In the genomic region with DNA sequence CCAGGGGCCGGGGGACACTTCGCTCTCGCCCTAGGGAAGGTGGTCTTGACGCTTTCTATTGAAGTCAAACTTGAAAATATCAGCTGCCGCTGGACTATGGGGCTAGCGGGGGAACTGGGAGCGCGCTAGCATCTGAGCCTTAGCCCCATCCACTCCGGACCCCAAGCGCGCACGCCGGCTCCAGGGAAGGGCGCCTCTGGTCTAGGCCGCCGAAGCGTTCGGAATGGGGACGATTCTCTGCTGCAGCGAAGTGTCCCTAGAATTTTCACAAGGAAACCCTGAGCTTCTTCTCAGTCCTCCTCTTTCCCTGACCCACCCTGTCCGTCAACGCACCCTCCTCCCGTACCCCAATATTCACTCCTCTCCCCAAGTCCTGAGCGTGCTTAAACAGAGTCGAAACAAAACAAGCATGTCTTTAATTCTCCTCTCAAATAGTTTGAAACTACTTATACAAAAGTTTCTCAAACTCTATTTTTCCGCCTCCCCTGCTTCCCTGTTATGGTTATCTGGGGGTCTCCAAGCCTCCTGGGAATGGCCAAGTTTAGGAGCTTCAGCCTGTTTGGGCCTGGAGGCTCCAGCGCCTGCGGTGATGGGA, we compare ENCODE assay signal across 18 cellular contexts. TPM values are rescaled to one million over a fixed set of nuclear protein-coding genes. Genes with fewer than 3 reads are reported as not detected.
DNase-seq lines count a peak whose midpoint lies in the region; ATAC-seq and TF ChIP-seq lines count a peak whose summit lies in the region.
"Had no signal": no experiment of that assay in that cellular context is flagged by ENCODE, and none has a peak within 500 bp of the region (broad histone marks: within the 10 kb centered on the region; RNA-seq: fewer than 3 reads in every experiment).

No MANE protein-coding gene starts in this region.

- TF ChIP-seq CTCF in MM.1S (IDR thresholded peaks at IDR 0.05; ENCODE audit: low read length), result no peak
- no peak for TF ChIP-seq CTCF in spleen (IDR thresholded peaks at IDR 0.05 in 8 of 11, conservative IDR thresholded peaks at IDR 0.05 in 3 of 11)
- TF ChIP-seq CTCF in OCI-LY7 (conservative IDR thresholded peaks at IDR 0.05; ENCODE audit: low read length), result no peak

- BruUV-seq in OCI-LY7 (replicated peaks; lab: Mats Ljungman, UMichigan), result no TSS peak

- intact Hi-C loops in spleen (cut with DNase I; ENCODE audit: low total_unique reads) (no loop called here), OCI-LY7 (cut with micrococcal nuclease; ENCODE audit: unreplicated experiment) (no loop called here)

- peak overlapping the region; percentile 93; the same call in 1 of the 2 replicates for H3K4me2 ChIP-seq in MM.1S (ENCODE audit: low read depth, low read length)
- no peak overlapping the region for H3K4me2 ChIP-seq in OCI-LY7 (ENCODE audit: low read length)

- peak overlapping the region; percentile 49 for H3K4me3 Mint-ChIP-seq in activated T-cell treated with anti-CD3 and anti-CD28 coated beads, Interleukin-2, amount 50 U/mL, for 4 hours
- H3K4me3 Mint-ChIP-seq: activated CD8-positive, alpha-beta memory T cell treated with anti-CD3 and anti-CD28 coated beads, Interleukin-2, amount 10 ng/mL, durations not matched to agents 7 days and 5 days had no signal

- WGBS in spleen, 5 donors, result 9 to 12% (median 10%) methylated on average over 28 of the region's 28 CpGs

- peak overlapping the region; percentile 63 for H3K4me3 ChIP-seq in MM.1S (ENCODE audit: low read length)
- peak overlapping the region; percentile 55 for H3K4me3 ChIP-seq in iPS-18a (ENCODE audit: low read length)
- H3K4me3 ChIP-seq in spleen, result peak overlapping the region in 3 of 8 donors; percentile 22 to 61 (median 23)
- no peak overlapping the region for H3K4me3 ChIP-seq in OCI-LY7 (ENCODE audit: low read depth, low read length, poor library complexity, severe bottlenecking)
- H3K4me3 ChIP-seq: thyroid gland had no signal

- H3K27me3 Mint-ChIP-seq in activated T-cell treated with anti-CD3 and anti-CD28 coated beads, Interleukin-2, amount 50 U/mL, for 4 hours (ENCODE audit: low read depth), result peaks cover 84% of the 10 kb centered on the region

- peak overlapping the region; percentile 33; the same call in 1 of the 2 replicates for H3K9ac ChIP-seq in MM.1S (ENCODE audit: low read length)
- H3K9ac ChIP-seq in iPS-18a (ENCODE audit: low read length), result no peak overlapping the region

- H3K36me3 Mint-ChIP-seq in activated T-cell treated with anti-CD3 and anti-CD28 coated beads, Interleukin-2, amount 50 U/mL, for 4 hours (ENCODE audit: insufficient read depth), result no peaks in the 10 kb centered on the region

- no peaks in the 10 kb centered on the region for H3K9me3 ChIP-seq in MM.1S (replicated peaks; ENCODE audit: insufficient read depth, low read length)
- no peaks in the 10 kb centered on the region for H3K9me3 ChIP-seq in iPS-18a (ENCODE audit: control insufficient read depth, low read depth, low read length)
- H3K9me3 ChIP-seq in spleen, result no peaks in the 10 kb centered on the region
- no peaks in the 10 kb centered on the region for H3K9me3 ChIP-seq in OCI-LY7 (ENCODE audit: low read length)
- H3K9me3 ChIP-seq: thyroid gland had no signal

- H3K27me3 ChIP-seq in MM.1S (replicated peaks; ENCODE audit: insufficient read depth, low read length) (peaks cover 56% of the 10 kb centered on the region), iPS-18a (ENCODE audit: control insufficient read depth, insufficient read depth, low read length) (peaks cover 98% of the 10 kb centered on the region), spleen (replicated peaks in 1 of 7) (peaks cover 28 to 100% (median 97%) of the 10 kb centered on the region in 7 donors)

- H3K9me3 Mint-ChIP-seq in activated T-cell treated with anti-CD3 and anti-CD28 coated beads, Interleukin-2, amount 50 U/mL, for 4 hours, result no peaks in the 10 kb centered on the region

- no peak for DNase-seq in activated T-cell treated with anti-CD3 and anti-CD28 coated beads, Interleukin-2, amount 50 U/mL, for 4 hours
- no peak for DNase-seq in activated T-cell treated with anti-CD3 and anti-CD28 coated beads, Interleukin-2, amount 50 U/mL, for 48 hours
- DNase-seq in MM.1S (no peak), spleen (peak; percentile 41), OCI-LY7 (ENCODE audit: low spot score) (no peak)
- DNase-seq: cerebellar nuclear complex, head of caudate nucleus, NCI-H1436 treated with DMSO at 0.1 percent for 48 hours, NCI-H524 treated with DMSO at 0.1 percent for 48 hours, nucleus accumbens had no signal

- H2AFZ ChIP-seq in MM.1S (ENCODE audit: low read length) (peak overlapping the region; percentile 78), OCI-LY7 (ENCODE audit: low read length) (no peak overlapping the region)

- no peaks in the 10 kb centered on the region for H3K9me2 ChIP-seq in MM.1S (replicated peaks; ENCODE audit: insufficient read depth, low read length)
- H3K9me2 ChIP-seq in OCI-LY7 (ENCODE audit: insufficient read depth, low read length), result no peaks in the 10 kb centered on the region

- H3K36me3 ChIP-seq in MM.1S (replicated peaks; ENCODE audit: insufficient read depth, low read length) (no peaks in the 10 kb centered on the region), iPS-18a (ENCODE audit: control insufficient read depth, low read depth, low read length) (no peaks in the 10 kb centered on the region), spleen (no peaks in the 10 kb centered on the region), OCI-LY7 (ENCODE audit: insufficient read depth, low read length) (no peaks in the 10 kb centered on the region)
- H3K36me3 ChIP-seq: thyroid gland had no signal

- POLR2A ChIA-PET in OCI-LY7 (lab: Charles Lee), result no interaction called here

- no peak for ATAC-seq in activated T-cell treated with anti-CD3 and anti-CD28 coated beads, Interleukin-2, amount 50 U/mL, for 4 hours
- ATAC-seq in GM21447 (IDR thresholded peaks at IDR 0.05; ENCODE audit: unreplicated experiment), result no peak
- ATAC-seq in HG02610 (IDR thresholded peaks at IDR 0.05; ENCODE audit: unreplicated experiment), result no peak

- no peaks in the 10 kb centered on the region for H3F3A ChIP-seq in MM.1S (ENCODE audit: insufficient read depth, low read length)

- H3K27ac ChIP-seq in MM.1S (ENCODE audit: low read length), result no peak overlapping the region
- no peak overlapping the region for H3K27ac ChIP-seq in iPS-18a (ENCODE audit: low read length)
- no peak overlapping the region for H3K27ac ChIP-seq in spleen
- H3K27ac ChIP-seq in OCI-LY7 (ENCODE audit: low read depth, low read length, poor library complexity, severe bottlenecking), result no peak overlapping the region
- H3K27ac ChIP-seq: thyroid gland had no signal

- H4K20me1 ChIP-seq in MM.1S (ENCODE audit: insufficient read depth, low read length) (no peaks in the 10 kb centered on the region), OCI-LY7 (ENCODE audit: insufficient read depth, low read length) (no peaks in the 10 kb centered on the region)

- CTCF ChIA-PET in OCI-LY7 (lab: Charles Lee; ENCODE audit: unreplicated experiment), result no interaction called here

- no peaks in the 10 kb centered on the region for H3K79me2 ChIP-seq in MM.1S (ENCODE audit: low read length)
- no peaks in the 10 kb centered on the region for H3K79me2 ChIP-seq in OCI-LY7 (ENCODE audit: insufficient read depth, low read depth, low read length)

- H3K4me1 Mint-ChIP-seq in activated T-cell treated with anti-CD3 and anti-CD28 coated beads, Interleukin-2, amount 50 U/mL, for 4 hours (ENCODE audit: low read depth), result peaks cover 27% of the 10 kb centered on the region

- TF ChIP-seq POLR2A in spleen (IDR thresholded peaks at IDR 0.05), result no peak

- H3K4me1 ChIP-seq in MM.1S (ENCODE audit: low read length), result 0 out of 2 replicates have a peak, but pooled peaks cover 4% of the 10 kb centered on the region
- H3K4me1 ChIP-seq in iPS-18a (ENCODE audit: control insufficient read depth, low read depth, low read length), result peaks cover 22% of the 10 kb centered on the region
- peaks cover 7 to 61% (median 44%) of the 10 kb centered on the region in 6 donors for H3K4me1 ChIP-seq in spleen
- H3K4me1 ChIP-seq in OCI-LY7 (ENCODE audit: insufficient read depth, low read length, poor library complexity, severe bottlenecking), result no peaks in the 10 kb centered on the region

RNA-seq across cellular contexts. Expression of gene RAX, which starts 5.0 kb away (rescaled TPM):
- total RNA-seq in activated T-cell treated with anti-CD3 and anti-CD28 coated beads, Interleukin-2, amount 50 U/mL, for 4 hours, result not detected
- total RNA-seq in spleen (not detected), OCI-LY7 (2022) (not detected in 2 replicates)
- under 1 TPM in 1 of 3 donors, not detected in 2; 0.03 TPM for polyA plus RNA-seq in spleen
- total RNA-seq in OCI-LY7 (2014; rRNA removed; shearing (Covaris generic)), result not detected in 2 replicates
- total RNA-seq: activated CD8-positive, alpha-beta memory T cell treated with anti-CD3 and anti-CD28 coated beads, Interleukin-2, amount 10 ng/mL, durations not matched to agents 7 days and 5 days; epithelial cell of proximal tubule; left ventricle myocardium superior; RPMI7951; thyroid gland had no signal

RNA-seq across cellular contexts. Expression of gene GRP, which starts 48.3 kb away (rescaled TPM):
- total RNA-seq in activated T-cell treated with anti-CD3 and anti-CD28 coated beads, Interleukin-2, amount 50 U/mL, for 4 hours, result not detected
- not detected for total RNA-seq in spleen
- polyA plus RNA-seq in spleen, result not detected
- not detected in 2 replicates for total RNA-seq in OCI-LY7 (2014; rRNA removed; shearing (Covaris generic))
- not detected in 2 replicates for total RNA-seq in OCI-LY7 (2022)
- total RNA-seq: activated CD8-positive, alpha-beta memory T cell treated with anti-CD3 and anti-CD28 coated beads, Interleukin-2, amount 10 ng/mL, durations not matched to agents 7 days and 5 days; epithelial cell of proximal tubule; left ventricle myocardium superior; RPMI7951 had no signal

RNA-seq across cellular contexts. Expression of gene CPLX4, which starts 50.2 kb away (rescaled TPM):
- not detected for total RNA-seq in activated T-cell treated with anti-CD3 and anti-CD28 coated beads, Interleukin-2, amount 50 U/mL, for 4 hours
- total RNA-seq in spleen (not detected), OCI-LY7 (2022) (not detected in 2 replicates)
- polyA plus RNA-seq in spleen, result under 1 TPM in 1 of 3 donors, not detected in 2; 0.04 TPM
- not detected in 2 replicates for total RNA-seq in OCI-LY7 (2014; rRNA removed; shearing (Covaris generic))
- total RNA-seq: activated CD8-positive, alpha-beta memory T cell treated with anti-CD3 and anti-CD28 coated beads, Interleukin-2, amount 10 ng/mL, durations not matched to agents 7 days and 5 days; epithelial cell of proximal tubule; left ventricle myocardium superior; RPMI7951; thyroid gland had no signal
